In the genomic region with DNA sequence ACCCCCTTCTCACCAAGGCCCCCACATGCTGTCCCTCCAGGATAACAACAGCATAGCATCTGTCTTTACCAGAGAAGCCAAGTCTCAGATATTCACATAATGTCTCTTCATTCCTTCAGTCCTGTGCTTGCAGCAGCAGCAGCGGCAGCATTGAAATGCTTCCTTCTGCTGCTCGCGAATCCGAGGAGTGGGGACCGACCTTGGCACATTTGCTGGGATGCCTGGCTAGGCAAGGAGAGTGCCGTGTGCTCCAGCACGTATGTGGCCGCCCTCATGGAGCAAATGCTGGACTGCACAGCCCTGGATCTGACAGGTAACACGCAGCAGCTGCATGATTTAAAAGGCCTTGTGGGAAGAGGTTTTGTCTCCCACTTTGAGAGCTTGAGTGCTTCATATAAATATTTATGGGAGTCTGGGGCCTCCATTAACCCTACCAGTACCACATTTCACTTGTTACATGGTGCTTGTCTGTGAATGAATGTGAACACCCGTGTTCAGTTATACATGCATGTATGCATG, we compare ENCODE assay signal across 28 cellular contexts.
"Had no signal": no experiment of that assay in that cellular context is flagged by ENCODE, and none has a peak within 500 bp of the region (broad histone marks: within the 10 kb centered on the region; RNA-seq: fewer than 3 reads in every experiment).

No MANE protein-coding gene starts in this region.

- H3K9me2 ChIP-seq: SK-N-SH had no signal

- H3K4me3 ChIP-seq: body of pancreas, breast epithelium, Peyer's patch, SJSA1 had no signal

- ATAC-seq: activated CD4-positive, alpha-beta T cell treated with anti-CD3 and anti-CD28 coated beads for 36 hours; activated CD4-positive, CD25-positive, alpha-beta regulatory T cell treated with anti-CD3 and anti-CD28 coated beads, Interleukin-2, amount 50 U/mL, for 24 hours; activated CD8-positive, alpha-beta T cell treated with anti-CD3 and anti-CD28 coated beads, Interleukin-2, amount 10 ng/mL, durations not matched to agents 7 days and 5 days; body of pancreas; PC-3; WTC11 had no signal

- H3K27me3 ChIP-seq: body of pancreas, breast epithelium, Peyer's patch had no signal

- H3K9ac ChIP-seq: SK-N-SH had no signal

- DNase-seq: activated CD4-positive, alpha-beta T cell treated with anti-CD3 and anti-CD28 coated beads for 36 hours; activated CD4-positive, alpha-beta T cell treated with anti-CD3 and anti-CD28 coated beads, Interleukin-2, amount 10 ng/mL, durations not matched to agents 7 days and 5 days; activated CD4-positive, alpha-beta T cell treated with anti-CD3 and anti-CD28 coated beads, Interleukin-2, amount 50 U/mL, for 48 hours; activated CD8-positive, alpha-beta T cell treated with anti-CD3 and anti-CD28 coated beads, Interleukin-2, amount 10 ng/mL, durations not matched to agents 7 days and 5 days; activated gamma-delta T cell; activated naive CD4-positive, alpha-beta T cell treated with Interleukin-2 at 50 U/mL for 16 hours; activated naive CD8-positive, alpha-beta T cell treated with anti-CD3 and anti-CD28 coated beads, Interleukin-2, amount 10 ng/mL, durations not matched to agents 7 days and 5 days; activated T-cell treated with anti-CD3 and anti-CD28 coated beads, Interleukin-2, amount 50 U/mL, for 24 hours; body of pancreas; Kasumi-1; NCI-H1436; NCI-H1694; NCI-H2107; NCI-H2171; NCI-H526; NCI-H748 treated with DMSO at 0.1 percent for 48 hours; NK-92 treated with Interleukin-12 subunit alpha and Interleukin-12 subunit beta, amount 100 ng/mL, for 24 hours; PC-3; Peyer's patch; RPMI8226; SHP77 treated with DMSO at 0.1 percent for 48 hours; SK-N-SH had no signal

- H3K27ac ChIP-seq: body of pancreas, breast epithelium, Peyer's patch, SJSA1 had no signal

- FAIRE-seq: astrocyte, TTC549 had no signal

- H3K9me3 ChIP-seq: body of pancreas, breast epithelium, Peyer's patch, SJSA1, SK-N-SH had no signal

- H3K36me3 ChIP-seq: breast epithelium, Peyer's patch, SJSA1 had no signal

- H3K4me2 ChIP-seq: SK-N-SH had no signal
